Comparison of ENCODE assay signal across 29 cellular contexts in genomic region chr5:160375166-160375565, GRCh38. TPM values are rescaled to one million over a fixed set of nuclear protein-coding genes. Genes with fewer than 3 reads are reported as not detected.
"Had no signal": no experiment of that assay in that cellular context is flagged by ENCODE, and none has a peak within 500 bp of the region (broad histone marks: within the 10 kb centered on the region; RNA-seq: fewer than 3 reads in every experiment).

No MANE protein-coding gene starts in this region.

- H3K4me2 ChIP-seq: neural progenitor cell, smooth muscle cell had no signal

- H3K9me3 Mint-ChIP-seq: dendritic cell treated with granulocyte-macrophage colony-stimulating factor and Interleukin-4, amounts not matched to agents 40 ng/mL and 50 ng/mL, for 4 days; endodermal cell; naive thymus-derived CD4-positive, alpha-beta T cell; nephron; neural progenitor cell had no signal

- H3K4me1 ChIP-seq: neural progenitor cell, thyroid gland had no signal

- H3K27ac ChIP-seq: epithelial cell of prostate, left lung, neural progenitor cell, parathyroid adenoma, right lobe of liver, stomach, thyroid gland, vagina had no signal

- H3K27me3 ChIP-seq: right lobe of liver, thyroid gland, vagina had no signal

- H3K4me3 ChIP-seq: left lung, neural progenitor cell, right lobe of liver, smooth muscle cell, stomach, thyroid gland, vagina had no signal

- H3K9ac ChIP-seq: neural progenitor cell, parathyroid adenoma had no signal

- H3K9me3 ChIP-seq: left lung, right lobe of liver, stomach, thyroid gland, vagina had no signal

- ATAC-seq: esophagus mucosa; left cardiac atrium; left lung; naive thymus-derived CD4-positive, alpha-beta T cell; right lobe of liver had no signal

- H2AFZ ChIP-seq: neural progenitor cell, parathyroid adenoma had no signal

- H3K4me3 Mint-ChIP-seq: dendritic cell treated with granulocyte-macrophage colony-stimulating factor and Interleukin-4, amounts not matched to agents 40 ng/mL and 50 ng/mL, for 4 days; endodermal cell; naive thymus-derived CD4-positive, alpha-beta T cell; nephron; neural progenitor cell had no signal

- H3K79me2 ChIP-seq: parathyroid adenoma had no signal

- H3K36me3 Mint-ChIP-seq: naive thymus-derived CD4-positive, alpha-beta T cell; neural progenitor cell had no signal

- H3K27ac Mint-ChIP-seq: dendritic cell treated with granulocyte-macrophage colony-stimulating factor and Interleukin-4, amounts not matched to agents 40 ng/mL and 50 ng/mL, for 4 days; endodermal cell; naive thymus-derived CD4-positive, alpha-beta T cell; nephron; neural progenitor cell; progenitor cell of endocrine pancreas had no signal

- H3K36me3 ChIP-seq: left lung, neural progenitor cell, right lobe of liver, stomach, thyroid gland, vagina had no signal

- DNase-seq: effector CD8-positive, alpha-beta T cell; endodermal cell; foreskin melanocyte; head of caudate nucleus; left cardiac atrium; left lung; mesendoderm; midbrain; naive thymus-derived CD4-positive, alpha-beta T cell; right lobe of liver; stimulated activated CD4-positive, alpha-beta T cell treated with anti-CD3 and anti-CD28 coated beads, Interleukin-12 subunit alpha, Interleukin-12 subunit beta, amount 100 ng/mL, for 4 hours; stimulated activated CD4-positive, alpha-beta T cell treated with anti-CD3 and anti-CD28 coated beads, Interleukin-1b, Interleukin-23, amount 100 ng/mL, for 48 hours; stimulated activated CD4-positive, alpha-beta T cell treated with anti-CD3 and anti-CD28 coated beads, Interleukin-4, amount 100 ng/mL, for 1 hour; stimulated activated CD8-positive, alpha-beta memory T cell treated with anti-CD3 and anti-CD28 coated beads, Interleukin-4, amount 100 ng/mL, for 48 hours; stimulated activated naive CD4-positive, alpha-beta T cell; stomach; thyroid gland; trophoblast cell had no signal

- FAIRE-seq: colon had no signal

RNA-seq across cellular contexts. Expression of gene C1QTNF2, which starts 4.7 kb away (rescaled TPM):
- total RNA-seq: endodermal cell; kidney epithelial cell; naive thymus-derived CD4-positive, alpha-beta T cell had no signal
- polyA plus RNA-seq: naive thymus-derived CD4-positive, alpha-beta T cell had no signal
